Comparison of ENCODE assay signal across 15 cellular contexts in the genomic region with DNA sequence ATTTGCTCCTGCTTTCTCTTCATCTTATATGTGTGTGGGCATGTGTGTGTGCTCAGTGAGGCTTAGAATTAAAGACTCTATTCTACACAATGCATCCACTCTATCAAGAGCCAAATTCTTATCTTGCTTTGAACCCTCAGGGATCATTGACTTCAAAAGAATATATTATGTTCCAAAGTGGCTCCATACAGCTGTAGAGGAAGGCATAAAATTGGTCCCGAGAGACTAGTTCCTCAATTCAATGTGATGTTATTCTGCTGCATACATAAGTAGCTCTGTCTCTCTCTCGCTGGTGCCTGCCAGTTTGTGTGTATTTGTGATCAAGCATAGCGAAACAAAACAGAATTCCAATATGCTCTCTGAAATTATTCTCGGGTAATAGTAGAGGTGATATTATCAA.
A peak's percentile ranks its signal among the peaks of the same experiment; 100 is the strongest.
DNase-seq lines count a peak whose midpoint lies in the region; ATAC-seq and TF ChIP-seq lines count a peak whose summit lies in the region.
"Had no signal": no experiment of that assay in that cellular context is flagged by ENCODE, and none has a peak within 500 bp of the region (broad histone marks: within the 10 kb centered on the region; RNA-seq: fewer than 3 reads in every experiment).

No MANE protein-coding gene starts in this region.

- TF ChIP-seq POLR2A in NB4 (IDR thresholded peaks at IDR 0.05; ENCODE audit: extremely low read depth, insufficient read length) (no peak), prostate gland (IDR thresholded peaks at IDR 0.05) (no peak)

- no peak overlapping the region; the same call in 1 of the 2 replicates for H3K9ac ChIP-seq in OCI-LY3 (ENCODE audit: low read length)

- peak overlapping the region; percentile 52 for H3K4me2 ChIP-seq in OCI-LY3 (ENCODE audit: low read length)
- peak overlapping the region; percentile 10 for H3K4me2 ChIP-seq in hepatocyte

- H3K9me3 ChIP-seq in OCI-LY3 (ENCODE audit: insufficient read depth, low read length) (no peaks in the 10 kb centered on the region), hepatocyte (ENCODE audit: low read depth) (no peaks in the 10 kb centered on the region), prostate gland (no peaks in the 10 kb centered on the region)
- H3K9me3 ChIP-seq: left lung, ovary had no signal

- no peaks in the 10 kb centered on the region for H3K4me1 Mint-ChIP-seq in activated CD4-positive, alpha-beta T cell treated with anti-CD3 and anti-CD28 coated beads, Interleukin-2, amount 10 ng/mL, durations not matched to agents 7 days and 5 days

- CTCF ChIA-PET in activated CD4-positive, alpha-beta T cell treated with anti-CD3 and anti-CD28 coated beads, Interleukin-2, amount 10 ng/mL, durations not matched to agents 7 days and 5 days (lab: Charles Lee) = no interaction called here

- intact Hi-C loops in prostate gland (cut with DNase I) = no loop called here

- DNase-seq in COLO829 (ENCODE audit: low spot score) (peak; percentile 66), NB4 (ENCODE audit: low read depth) (peak; percentile 16), hepatocyte (ENCODE audit: low spot score) (no peak), midbrain (lab: John Stamatoyannopoulos, UW) (no peak), prostate gland (ENCODE audit: low spot score) (no peak)
- DNase-seq in activated CD4-positive, alpha-beta T cell treated with anti-CD3 and anti-CD28 coated beads, Interleukin-2, amount 10 ng/mL, durations not matched to agents 7 days and 5 days = no peak
- DNase-seq: activated CD4-positive, alpha-beta memory T cell treated with anti-CD3 and anti-CD28 coated beads for 36 hours; activated naive CD4-positive, alpha-beta T cell treated with anti-CD3 and anti-CD28 coated beads, Interleukin-2, amount 50 U/mL, for 16 hours; activated T-cell treated with anti-CD3 and anti-CD28 coated beads, Interleukin-2, amount 50 U/mL, for 24 hours; left lung; ovary; SW 1271 had no signal

- no peaks in the 10 kb centered on the region for H3K79me2 ChIP-seq in OCI-LY3 (ENCODE audit: low read length)
- H3K79me2 ChIP-seq in hepatocyte = no peaks in the 10 kb centered on the region

- no peaks in the 10 kb centered on the region for H3K9me2 ChIP-seq in hepatocyte (replicated peaks; ENCODE audit: insufficient read depth)

- no peaks in the 10 kb centered on the region for H3K36me3 Mint-ChIP-seq in activated CD4-positive, alpha-beta T cell treated with anti-CD3 and anti-CD28 coated beads, Interleukin-2, amount 10 ng/mL, durations not matched to agents 7 days and 5 days (ENCODE audit: low read depth)
- H3K36me3 Mint-ChIP-seq: activated CD4-positive, alpha-beta memory T cell treated with anti-CD3 and anti-CD28 coated beads for 36 hours had no signal

- H3K36me3 ChIP-seq in OCI-LY3 (replicated peaks; ENCODE audit: low read depth, low read length) (no peaks in the 10 kb centered on the region), hepatocyte (replicated peaks; ENCODE audit: insufficient read depth, low read depth) (no peaks in the 10 kb centered on the region), prostate gland (no peaks in the 10 kb centered on the region)
- H3K36me3 ChIP-seq: left lung, ovary had no signal

- H4K20me1 ChIP-seq in OCI-LY3 (ENCODE audit: insufficient read depth, low read length) (no peaks in the 10 kb centered on the region), hepatocyte (ENCODE audit: insufficient read depth, poor library complexity, severe bottlenecking) (no peaks in the 10 kb centered on the region)

- H3K27me3 Mint-ChIP-seq in activated CD4-positive, alpha-beta T cell treated with anti-CD3 and anti-CD28 coated beads, Interleukin-2, amount 10 ng/mL, durations not matched to agents 7 days and 5 days = no peaks in the 10 kb centered on the region
- H3K27me3 Mint-ChIP-seq: activated CD4-positive, alpha-beta memory T cell treated with anti-CD3 and anti-CD28 coated beads for 36 hours; activated T-cell treated with anti-CD3 and anti-CD28 coated beads, Interleukin-2, amount 50 U/mL, for 24 hours had no signal

- H3K4me1 ChIP-seq in OCI-LY3 (ENCODE audit: low read length) (peaks cover 17% of the 10 kb centered on the region; the same call in 1 of the 2 replicates), hepatocyte (ENCODE audit: insufficient read depth) (no peaks in the 10 kb centered on the region), prostate gland (replicated peaks) (no peaks in the 10 kb centered on the region)
- H3K4me1 ChIP-seq: left lung had no signal

- H2AFZ ChIP-seq in OCI-LY3 (ENCODE audit: low read depth, low read length) (no peak overlapping the region; the same call in 1 of the 2 replicates), hepatocyte (no peak overlapping the region)

- H3K27me3 ChIP-seq in OCI-LY3 (ENCODE audit: low read depth, low read length) (no peaks in the 10 kb centered on the region), hepatocyte (no peaks in the 10 kb centered on the region), prostate gland (replicated peaks; ENCODE audit: insufficient read depth) (no peaks in the 10 kb centered on the region)
- H3K27me3 ChIP-seq: left lung, ovary had no signal

- H3K27ac Mint-ChIP-seq in activated CD4-positive, alpha-beta T cell treated with anti-CD3 and anti-CD28 coated beads, Interleukin-2, amount 10 ng/mL, durations not matched to agents 7 days and 5 days = no peak overlapping the region
- H3K27ac Mint-ChIP-seq: activated CD4-positive, alpha-beta memory T cell treated with anti-CD3 and anti-CD28 coated beads for 36 hours; activated T-cell treated with anti-CD3 and anti-CD28 coated beads, Interleukin-2, amount 50 U/mL, for 24 hours had no signal

- TF ChIP-seq CTCF in NB4 (IDR thresholded peaks at IDR 0.05; ENCODE audit: low read depth, low read length) (no peak), OCI-LY3 (IDR thresholded peaks at IDR 0.05; ENCODE audit: low read depth, low read length) (no peak), hepatocyte (IDR thresholded peaks at IDR 0.05; ENCODE audit: poor library complexity) (no peak), prostate gland (IDR thresholded peaks at IDR 0.05) (no peak)

- H3K4me3 Mint-ChIP-seq in activated CD4-positive, alpha-beta T cell treated with anti-CD3 and anti-CD28 coated beads, Interleukin-2, amount 10 ng/mL, durations not matched to agents 7 days and 5 days = no peak overlapping the region
- H3K4me3 Mint-ChIP-seq: activated CD4-positive, alpha-beta memory T cell treated with anti-CD3 and anti-CD28 coated beads for 36 hours; activated T-cell treated with anti-CD3 and anti-CD28 coated beads, Interleukin-2, amount 50 U/mL, for 24 hours had no signal

- POLR2A ChIA-PET in activated CD4-positive, alpha-beta T cell treated with anti-CD3 and anti-CD28 coated beads, Interleukin-2, amount 10 ng/mL, durations not matched to agents 7 days and 5 days (lab: Charles Lee) = no interaction called here

- 45% methylated on average over 4 of the region's 4 CpGs for WGBS in hepatocyte (ENCODE audit: low lambda C conversion rate, missing lambda C conversion rate)
- 21% methylated on average over 4 of the region's 4 CpGs for WGBS in prostate gland

- H3K27ac ChIP-seq in OCI-LY3 (ENCODE audit: low read length) (no peak overlapping the region), hepatocyte (no peak overlapping the region), prostate gland (no peak overlapping the region)
- H3K27ac ChIP-seq: left lung, ovary had no signal

- no peak overlapping the region for H3K4me3 ChIP-seq in NB4 (ENCODE audit: low read depth, low read length)
- peak overlapping the region; percentile 36 for H3K4me3 ChIP-seq in OCI-LY3 (ENCODE audit: low read length)
- no peak overlapping the region for H3K4me3 ChIP-seq in hepatocyte
- H3K4me3 ChIP-seq in prostate gland = no peak overlapping the region
- H3K4me3 ChIP-seq: left lung, ovary had no signal

- no peak for ATAC-seq in GM19324 (IDR thresholded peaks at IDR 0.05; ENCODE audit: low FRiP score, unreplicated experiment)
- ATAC-seq: left lung, Panc1 had no signal

- H3K9me3 Mint-ChIP-seq in activated CD4-positive, alpha-beta T cell treated with anti-CD3 and anti-CD28 coated beads, Interleukin-2, amount 10 ng/mL, durations not matched to agents 7 days and 5 days = no peaks in the 10 kb centered on the region

Comparison
In these comparisons a context has a peak if more than half of its experiments do, and no peak if none do; other contexts are left out.
1. DNase-seq: peak in COLO829 (single experiment) and NB4 (single experiment); none in hepatocyte (single experiment), midbrain (single experiment), activated CD4-positive, alpha-beta T cell treated with anti-CD3 and anti-CD28 coated beads, Interleukin-2, amount 10 ng/mL, durations not matched to agents 7 days and 5 days (single experiment) and prostate gland (single experiment).